In the genomic region with DNA sequence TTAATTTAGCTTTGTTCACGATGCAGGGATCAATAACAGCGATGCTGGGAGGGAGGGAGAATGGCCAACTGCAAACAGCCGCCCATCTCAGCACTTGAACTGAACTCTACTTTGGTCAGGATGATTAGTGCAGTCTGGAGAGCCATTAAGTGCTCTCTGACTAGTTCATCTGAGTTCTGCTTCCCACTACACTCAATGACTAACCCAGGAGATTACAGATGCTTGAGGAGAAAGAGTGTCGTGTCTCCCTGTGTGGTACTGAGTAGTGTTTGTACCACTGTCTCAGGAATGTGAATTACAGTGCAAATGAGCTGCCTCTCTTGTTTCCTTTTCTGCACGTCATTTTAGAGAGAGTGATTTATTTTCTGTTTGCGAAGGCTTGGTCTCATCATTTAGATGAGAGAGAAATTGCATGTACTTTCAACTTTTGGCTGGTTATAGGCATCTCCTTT, we compare ENCODE assay signal across 8 cellular contexts.
DNase-seq lines count a peak whose midpoint lies in the region.

No MANE protein-coding gene starts in this region.

- DNase-seq in GM03348 (ENCODE audit: low spot score) = peak; percentile 78
- peak; percentile 78 for DNase-seq in NCI-H226
- DNase-seq in fibroblast of peridontal ligament (ENCODE audit: extremely low read depth) = peak; percentile 83
- DNase-seq in retina = peak; percentile 17
- DNase-seq in activated CD4-positive, alpha-beta T cell treated with anti-CD3 and anti-CD28 coated beads, Interleukin-2, amount 50 U/mL, for 48 hours = no peak
- DNase-seq in stimulated activated CD4-positive, alpha-beta T cell treated with anti-CD3 and anti-CD28 coated beads, Interleukin-4, amount 100 ng/mL, for 24 hours = no peak
- no peak for DNase-seq in ecto neural progenitor cell (ENCODE audit: low spot score)
- DNase-seq in COR-L47 (lab: John Stamatoyannopoulos, UW) = no peak

Comparison
In these comparisons a context has a peak if more than half of its experiments do, and no peak if none do; other contexts are left out.
1. DNase-seq: peak in GM03348 (single experiment), NCI-H226 (single experiment), fibroblast of peridontal ligament (single experiment) and retina (single experiment); none in activated CD4-positive, alpha-beta T cell treated with anti-CD3 and anti-CD28 coated beads, Interleukin-2, amount 50 U/mL, for 48 hours (0 of 2), stimulated activated CD4-positive, alpha-beta T cell treated with anti-CD3 and anti-CD28 coated beads, Interleukin-4, amount 100 ng/mL, for 24 hours (single experiment), ecto neural progenitor cell (single experiment) and COR-L47 (single experiment).